ENCODE assay signal across 17 cellular contexts in genomic region chr5:150612405-150612804, GRCh38. TPM values are rescaled to one million over a fixed set of nuclear protein-coding genes. Genes with fewer than 3 reads are reported as not detected.
DNase-seq lines count a peak whose midpoint lies in the region; ATAC-seq, FAIRE-seq and TF ChIP-seq lines count a peak whose summit lies in the region.
"Had no signal": no experiment of that assay in that cellular context is flagged by ENCODE, and none has a peak within 500 bp of the region (broad histone marks: within the 10 kb centered on the region; RNA-seq: fewer than 3 reads in every experiment).

No MANE protein-coding gene starts in this region.

- H3K4me3 ChIP-seq in ascending aorta: no peak overlapping the region
- H3K4me3 ChIP-seq in small intestine (ENCODE audit: low read depth in 1 of 2, low read length in 2 of 2): no peak overlapping the region
- H3K4me3 ChIP-seq: pancreas had no signal

- no peaks in the 10 kb centered on the region for H3K36me3 ChIP-seq in ascending aorta
- no peaks in the 10 kb centered on the region for H3K36me3 ChIP-seq in small intestine (ENCODE audit: control insufficient read depth in 2 of 2, insufficient read depth in 2 of 2, low read length in 2 of 2)
- H3K36me3 ChIP-seq: pancreas had no signal

- 23 to 57% (median 35%) methylated on average over 4 of the region's 4 CpGs for WGBS in small intestine, 3 donors

- ATAC-seq in left cardiac atrium: peak; percentile 17 to 20
- no peak for ATAC-seq in HG03025 (IDR thresholded peaks at IDR 0.05; ENCODE audit: low FRiP score, unreplicated experiment)
- ATAC-seq: activated CD8-positive, alpha-beta memory T cell treated with anti-CD3 and anti-CD28 coated beads, Interleukin-2, amount 10 ng/mL, durations not matched to agents 7 days and 5 days; pancreas; stimulated activated naive CD8-positive, alpha-beta T cell treated with anti-CD3 and anti-CD28 coated beads, Interleukin-15, Interleukin-2, amounts not matched to agents 100 U/mL and 50 U/mL, for 24 hours had no signal

- FAIRE-seq in small intestine (lab: Jason Lieb, UNC) (no peak), frontal cortex (lab: Jason Lieb, UNC) (no peak)
- FAIRE-seq: astrocyte, pancreas had no signal

- H3K27ac ChIP-seq in ascending aorta (peak overlapping the region; percentile 92 to 96), small intestine (ENCODE audit: low read depth in 1 of 2, low read length in 1 of 2) (peak overlapping the region; percentile 74 to 78)
- H3K27ac ChIP-seq: KMS-11 had no signal

- DNase-seq in NCI-H146 (lab: John Stamatoyannopoulos, UW): peak; percentile 41
- DNase-seq in ascending aorta (ENCODE audit: low spot score in 2 of 2): no peak
- DNase-seq in left cardiac atrium: no peak
- peak; percentile 93 for DNase-seq in small intestine
- DNase-seq in epidermal melanocyte (ENCODE audit: insufficient read length, low spot score): no peak
- DNase-seq in activated CD4-positive, alpha-beta T cell treated with anti-CD3 and anti-CD28 coated beads for 4 hours: no peak
- DNase-seq in frontal cortex (ENCODE audit: low spot score in 2 of 2): no peak
- DNase-seq: activated CD8-positive, alpha-beta memory T cell treated with anti-CD3 and anti-CD28 coated beads, Interleukin-2, amount 10 ng/mL, durations not matched to agents 7 days and 5 days; activated gamma-delta T cell treated with Interleukin-2 at 50 U/mL for 16 hours; NCI-H1092; NCI-H226; SIG-M5; stimulated activated naive CD8-positive, alpha-beta T cell treated with anti-CD3 and anti-CD28 coated beads, Interleukin-15, Interleukin-2, amounts not matched to agents 100 U/mL and 50 U/mL, for 24 hours had no signal

- H3K4me1 ChIP-seq in ascending aorta (peaks cover 44 to 94% of the 10 kb centered on the region in 2 donors), small intestine (ENCODE audit: control insufficient read depth in 2 of 2, insufficient read depth in 1 of 2, low read depth in 1 of 2, low read length in 1 of 2) (peaks cover 15 to 41% of the 10 kb centered on the region in 2 donors)

- TF ChIP-seq CTCF in ascending aorta (IDR thresholded peaks at IDR 0.05): no peak

- no peaks in the 10 kb centered on the region for H3K27me3 ChIP-seq in ascending aorta
- no peaks in the 10 kb centered on the region for H3K27me3 ChIP-seq in small intestine (ENCODE audit: control insufficient read depth in 2 of 2, insufficient read depth in 2 of 2, low read length in 2 of 2)
- H3K27me3 ChIP-seq: pancreas had no signal

- H3K9me3 ChIP-seq in ascending aorta: no peaks in the 10 kb centered on the region
- no peaks in the 10 kb centered on the region for H3K9me3 ChIP-seq in small intestine (ENCODE audit: control insufficient read depth, low read depth)
- H3K9me3 ChIP-seq: pancreas had no signal

- intact Hi-C loops in ascending aorta (cut with DNase I): no loop called here
- intact Hi-C loops in left cardiac atrium (cut with DNase I): no loop called here

RNA-seq across cellular contexts. Expression of gene SYNPO, which starts 28.1 kb away (rescaled TPM):
- total RNA-seq in ascending aorta: 128 TPM
- total RNA-seq in left cardiac atrium: 100 to 1,000 TPM; 503 to 769 TPM
- polyA plus RNA-seq in small intestine: 10 to 100 TPM; 23.2 to 34.4 (median 26.2) TPM
- 3.7 TPM for total RNA-seq in frontal cortex

RNA-seq across cellular contexts. Expression of gene MYOZ3, which starts 48.6 kb away (rescaled TPM):
- total RNA-seq in ascending aorta (1.1 TPM), left cardiac atrium (1 to 10 TPM; 2.9 to 3.0 TPM), frontal cortex (3.7 TPM)
- under 1 TPM; 0.27 to 0.45 (median 0.31) TPM for polyA plus RNA-seq in small intestine
- total RNA-seq: activated CD8-positive, alpha-beta memory T cell treated with anti-CD3 and anti-CD28 coated beads, Interleukin-2, amount 10 ng/mL, durations not matched to agents 7 days and 5 days had no signal

Comparison
In these comparisons a context has a peak if more than half of its experiments do, and no peak if none do; other contexts are left out.
1. DNase-seq: peak in NCI-H146 (single experiment) and small intestine (single experiment); none in ascending aorta (0 of 2), left cardiac atrium (single experiment), epidermal melanocyte (single experiment), activated CD4-positive, alpha-beta T cell treated with anti-CD3 and anti-CD28 coated beads for 4 hours (0 of 2) and frontal cortex (0 of 2).
2. RNA of gene SYNPO, which starts 28.1 kb away (total RNA-seq): 503 to 769 TPM in left cardiac atrium and 128 TPM in ascending aorta (single experiment); 3.7 TPM in frontal cortex (single experiment); every median in the first group is over 10 times any median in the second.